In genomic region chr3:111548756-111549155, GRCh38 we compare ENCODE assay signal across 29 cellular contexts. TPM values are rescaled to one million over a fixed set of nuclear protein-coding genes. Genes with fewer than 3 reads are reported as not detected.
DNase-seq lines count a peak whose midpoint lies in the region; ATAC-seq and TF ChIP-seq lines count a peak whose summit lies in the region.
"Had no signal": no experiment of that assay in that cellular context is flagged by ENCODE, and none has a peak within 500 bp of the region (broad histone marks: within the 10 kb centered on the region; RNA-seq: fewer than 3 reads in every experiment).

No MANE protein-coding gene starts in this region.

- H2AFZ ChIP-seq in OCI-LY7 (ENCODE audit: low read length) (no peak overlapping the region), neural progenitor cell (replicated peaks) (peak overlapping the region; percentile 9), smooth muscle cell (ENCODE audit: low read depth) (no peak overlapping the region)

- peak; percentile 4 for DNase-seq in CD1c-positive myeloid dendritic cell (ENCODE audit: extremely low spot score)
- DNase-seq in DMS53 treated with DMSO at 0.1 percent for 48 hours (lab: John Stamatoyannopoulos, UW; ENCODE audit: unreplicated experiment) = peak; percentile 64
- no peak for DNase-seq in OCI-LY7 (ENCODE audit: low spot score)
- DNase-seq in neural progenitor cell (ENCODE audit: low spot score) = no peak
- no peak for DNase-seq in smooth muscle cell (lab: John Stamatoyannopoulos, UW; ENCODE audit: unreplicated experiment)
- DNase-seq: activated B cell treated with CpG ODN at 0.5 μM for 24 hours; activated CD4-positive, alpha-beta T cell treated with anti-CD3 and anti-CD28 coated beads, Interleukin-2, amount 50 U/mL, for 48 hours; dorsolateral prefrontal cortex; mammary epithelial cell; NCI-H1092; NCI-H187 treated with DMSO at 0.1 percent for 48 hours; NCI-H2227 treated with DMSO at 0.1 percent for 48 hours; NCI-H748 treated with DMSO at 0.1 percent for 48 hours; SHP77 treated with DMSO at 0.1 percent for 48 hours; small intestine; stimulated activated CD4-positive, alpha-beta T cell treated with anti-CD3 and anti-CD28 coated beads, Interleukin-4, amount 100 ng/mL, for 1 hour; SW 1271 had no signal

- H3K36me3 Mint-ChIP-seq in neural progenitor cell = no peaks in the 10 kb centered on the region
- H3K36me3 Mint-ChIP-seq: stimulated activated memory B cell treated with anti-CD40 and anti-IgM and Interleukin-4, amounts not matched to agents 10 μg/mL and 1 μg/mL and 100 μg/mL, for 72 hours had no signal

- no peak overlapping the region for H3K9ac ChIP-seq in neural progenitor cell
- H3K9ac ChIP-seq in smooth muscle cell (ENCODE audit: low read depth) = no peak overlapping the region

- H3K9me3 Mint-ChIP-seq in neural progenitor cell = no peaks in the 10 kb centered on the region
- H3K9me3 Mint-ChIP-seq: activated B cell treated with CpG ODN at 0.5 μM for 24 hours; activated naive CD4-positive, alpha-beta T cell treated with anti-CD3 and anti-CD28 coated beads, Interleukin-2, amount 50 U/mL, for 72 hours; activated T-helper 2 cell treated with anti-CD3 and anti-CD28 coated beads, Interferon-gamma antibody, Interleukin-2, Interleukin-4, amounts not matched to agents 10 μg/mL and 5 μg/mL and 100 μg/mL, durations not matched to agents 14 hours and 24 hours and 36 hours; central memory CD8-positive, alpha-beta T cell; stimulated activated memory B cell treated with anti-CD40 and anti-IgM and Interleukin-4, amounts not matched to agents 10 μg/mL and 1 μg/mL and 100 μg/mL, for 72 hours had no signal

- H3K4me2 ChIP-seq in OCI-LY7 (ENCODE audit: low read length) (peak overlapping the region; percentile 7; the same call in 1 of the 2 replicates), neural progenitor cell (no peak overlapping the region), smooth muscle cell (no peak overlapping the region)

- H3K27me3 Mint-ChIP-seq in neural progenitor cell (ENCODE audit: insufficient read depth, low read depth) = no peaks in the 10 kb centered on the region
- H3K27me3 Mint-ChIP-seq: activated B cell treated with CpG ODN at 0.5 μM for 24 hours; central memory CD8-positive, alpha-beta T cell; stimulated activated memory B cell treated with anti-CD40 and anti-IgM and Interleukin-4, amounts not matched to agents 10 μg/mL and 1 μg/mL and 100 μg/mL, for 72 hours had no signal

- no peaks in the 10 kb centered on the region for H4K20me1 ChIP-seq in OCI-LY7 (ENCODE audit: insufficient read depth, low read length)
- H4K20me1 ChIP-seq in neural progenitor cell (ENCODE audit: low read depth) = no peaks in the 10 kb centered on the region
- no peaks in the 10 kb centered on the region for H4K20me1 ChIP-seq in smooth muscle cell (ENCODE audit: low read depth)

- H3K9me2 ChIP-seq in OCI-LY7 (ENCODE audit: insufficient read depth, low read length) = no peaks in the 10 kb centered on the region

- no peaks in the 10 kb centered on the region for H3K4me1 Mint-ChIP-seq in neural progenitor cell

- no peak for TF ChIP-seq CTCF in OCI-LY7 (conservative IDR thresholded peaks at IDR 0.05; ENCODE audit: low read length)
- TF ChIP-seq CTCF in neural progenitor cell (IDR thresholded peaks at IDR 0.05) = no peak
- no peak for TF ChIP-seq CTCF in smooth muscle cell (IDR thresholded peaks at IDR 0.05; ENCODE audit: borderline replicate concordance, insufficient read depth, poor library complexity, severe bottlenecking)

- no peak overlapping the region for H3K4me3 Mint-ChIP-seq in neural progenitor cell
- H3K4me3 Mint-ChIP-seq: activated B cell treated with CpG ODN at 0.5 μM for 24 hours; central memory CD8-positive, alpha-beta T cell had no signal

- H3K27me3 ChIP-seq in neural progenitor cell (no peaks in the 10 kb centered on the region), smooth muscle cell (ENCODE audit: low read depth) (no peaks in the 10 kb centered on the region)

- H3K36me3 ChIP-seq in OCI-LY7 (ENCODE audit: insufficient read depth, low read length) = no peaks in the 10 kb centered on the region
- H3K36me3 ChIP-seq in neural progenitor cell = no peaks in the 10 kb centered on the region
- no peaks in the 10 kb centered on the region for H3K36me3 ChIP-seq in smooth muscle cell (ENCODE audit: low read depth)

- POLR2A ChIA-PET in OCI-LY7 (lab: Charles Lee) = no interaction called here

- CTCF ChIA-PET in OCI-LY7 (lab: Charles Lee; ENCODE audit: unreplicated experiment) = no interaction called here

- no peaks in the 10 kb centered on the region for H3K79me2 ChIP-seq in OCI-LY7 (ENCODE audit: insufficient read depth, low read depth, low read length)
- H3K79me2 ChIP-seq in neural progenitor cell (ENCODE audit: low read depth) = no peaks in the 10 kb centered on the region
- H3K79me2 ChIP-seq in smooth muscle cell (ENCODE audit: low read depth) = no peaks in the 10 kb centered on the region

- H3F3A ChIP-seq in neural progenitor cell (ENCODE audit: low read depth) (no peaks in the 10 kb centered on the region), smooth muscle cell (ENCODE audit: low read depth) (no peaks in the 10 kb centered on the region)

- peaks cover 4% of the 10 kb centered on the region for H3K4me1 ChIP-seq in OCI-LY7 (ENCODE audit: insufficient read depth, low read length, poor library complexity, severe bottlenecking)
- peaks cover 6% of the 10 kb centered on the region for H3K4me1 ChIP-seq in neural progenitor cell
- H3K4me1 ChIP-seq in smooth muscle cell (ENCODE audit: low read depth) = no peaks in the 10 kb centered on the region

- ATAC-seq in GM18873 (IDR thresholded peaks at IDR 0.05; ENCODE audit: low FRiP score, unreplicated experiment) = no peak
- no peak for ATAC-seq in HG03354 (IDR thresholded peaks at IDR 0.05; ENCODE audit: poor library complexity, severe bottlenecking, unreplicated experiment)
- ATAC-seq: HCT116, Panc1 had no signal

- no TSS peak for BruUV-seq in OCI-LY7 (replicated peaks; lab: Mats Ljungman, UMichigan)

- peak overlapping the region; percentile 12 for H3K27ac Mint-ChIP-seq in neural progenitor cell
- H3K27ac Mint-ChIP-seq: activated B cell treated with CpG ODN at 0.5 μM for 24 hours; activated naive CD4-positive, alpha-beta T cell treated with anti-CD3 and anti-CD28 coated beads, Interleukin-2, amount 50 U/mL, for 72 hours; activated T-helper 2 cell treated with anti-CD3 and anti-CD28 coated beads, Interferon-gamma antibody, Interleukin-2, Interleukin-4, amounts not matched to agents 10 μg/mL and 5 μg/mL and 100 μg/mL, durations not matched to agents 14 hours and 24 hours and 36 hours; stimulated activated memory B cell treated with anti-CD40 and anti-IgM and Interleukin-4, amounts not matched to agents 10 μg/mL and 1 μg/mL and 100 μg/mL, for 72 hours had no signal

- intact Hi-C loops in OCI-LY7 (cut with micrococcal nuclease; ENCODE audit: unreplicated experiment) = no loop called here

- no peak overlapping the region for H3K27ac ChIP-seq in OCI-LY7 (ENCODE audit: low read depth, low read length, poor library complexity, severe bottlenecking)
- H3K27ac ChIP-seq in neural progenitor cell = no peak overlapping the region
- no peak overlapping the region for H3K27ac ChIP-seq in smooth muscle cell (ENCODE audit: low read depth)
- H3K27ac ChIP-seq: dorsolateral prefrontal cortex had no signal

- H3K9me3 ChIP-seq in OCI-LY7 (ENCODE audit: low read length) (no peaks in the 10 kb centered on the region), neural progenitor cell (ENCODE audit: low read depth) (no peaks in the 10 kb centered on the region), smooth muscle cell (replicated peaks; ENCODE audit: low read depth) (no peaks in the 10 kb centered on the region)

- H3K4me3 ChIP-seq in OCI-LY7 (ENCODE audit: low read depth, low read length, poor library complexity, severe bottlenecking) (no peak overlapping the region), neural progenitor cell (no peak overlapping the region), smooth muscle cell (no peak overlapping the region)
- H3K4me3 ChIP-seq: dorsolateral prefrontal cortex had no signal

RNA-seq across cellular contexts. Expression of gene CD96, which starts 6.8 kb away (rescaled TPM):
- total RNA-seq in OCI-LY7 (2014; rRNA removed; shearing (Covaris generic)) = not detected in 2 replicates
- total RNA-seq in OCI-LY7 (2022) (not detected in 2 replicates), neural progenitor cell (ENCODE audit: low replicate concordance) (not detected in 2 replicates), smooth muscle cell (0.09 TPM in 2 replicates)
- polyA plus RNA-seq in smooth muscle cell = 0.33 and 0.46 TPM in 2 replicates
- total RNA-seq: endothelial cell of umbilical vein, kidney epithelial cell had no signal
- polyA plus RNA-seq: endothelial cell of umbilical vein had no signal

RNA-seq across cellular contexts. Expression of gene ZBED2, which starts 46.4 kb away (rescaled TPM):
- not detected in 2 replicates for total RNA-seq in OCI-LY7 (2014; rRNA removed; shearing (Covaris generic))
- total RNA-seq in OCI-LY7 (2022) (not detected in 2 replicates), neural progenitor cell (ENCODE audit: low replicate concordance) (0.06 TPM in 1 of 2 replicates, not detected in the other), smooth muscle cell (9.2 and 11.9 TPM in 2 replicates)
- polyA plus RNA-seq in smooth muscle cell = 2.4 and 17.0 TPM in 2 replicates
- total RNA-seq: endothelial cell of umbilical vein, myocyte, temporal lobe had no signal
- polyA plus RNA-seq: endothelial cell of umbilical vein had no signal

Comparison
In these comparisons a context has a peak if more than half of its experiments do, and no peak if none do; other contexts are left out.
1. DNase-seq: peak in CD1c-positive myeloid dendritic cell (single experiment) and DMS53 treated with DMSO at 0.1 percent for 48 hours (single experiment); none in OCI-LY7 (single experiment), neural progenitor cell (single experiment) and smooth muscle cell (single experiment).